ENCODE assay signal across 2 cellular contexts in the genomic region with DNA sequence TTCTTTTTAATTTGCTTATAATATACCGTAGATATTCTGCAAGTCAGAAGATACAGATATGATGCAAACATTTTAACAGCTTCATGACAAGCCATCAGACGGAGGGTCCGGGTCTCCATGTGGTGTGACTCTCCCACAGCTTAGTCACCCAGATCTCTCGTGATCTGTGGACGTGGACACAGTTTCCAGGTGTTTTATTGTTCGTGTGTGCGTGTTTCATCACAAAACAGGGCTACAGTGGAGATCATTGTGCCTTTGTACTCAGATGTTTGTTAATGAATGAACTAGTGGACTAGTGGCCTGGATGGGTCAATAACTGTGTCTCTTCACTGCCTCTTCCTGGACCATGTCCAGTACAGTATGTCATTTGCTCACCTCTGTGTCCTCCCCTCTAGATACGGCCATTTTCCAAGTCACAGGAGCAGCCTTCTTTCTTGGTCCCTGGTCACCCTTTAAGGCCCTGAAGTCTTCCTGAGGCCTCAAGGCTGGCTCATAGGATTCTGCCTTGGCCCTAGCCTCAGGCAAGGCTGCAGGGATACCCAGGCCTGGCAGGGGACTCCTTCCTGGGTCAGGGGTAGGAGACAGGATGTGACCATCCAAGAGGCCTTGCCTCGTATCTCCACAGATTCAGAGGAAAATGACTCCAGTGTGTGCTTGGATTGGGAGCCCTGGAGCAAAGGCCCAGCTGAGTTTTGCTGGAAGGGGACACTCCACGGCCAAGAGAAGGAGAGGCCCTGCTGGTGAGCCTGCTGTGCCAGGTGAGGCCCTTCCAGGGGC.
TF ChIP-seq lines count a peak whose summit lies in the region.

No MANE protein-coding gene starts in this region.

TF ChIP-seq in K562, 482 proteins besides CTCF, POLR2A, EP300 and RAD21:
- no peak for TF ChIP-seq EZH2 (IDR thresholded peaks at IDR 0.05; ENCODE audit: borderline replicate concordance, low read depth, low read length)
- TF ChIP-seq ZSCAN32 (CRISPR knock-in tag; IDR thresholded peaks at IDR 0.05), result no peak
- no peak for TF ChIP-seq RBM25 (IDR thresholded peaks at IDR 0.05; ENCODE audit: low read depth, low read length, severe bottlenecking)
- no peak for TF ChIP-seq ADNP (tag; IDR thresholded peaks at IDR 0.05)
- TF ChIP-seq, protein P1, sequence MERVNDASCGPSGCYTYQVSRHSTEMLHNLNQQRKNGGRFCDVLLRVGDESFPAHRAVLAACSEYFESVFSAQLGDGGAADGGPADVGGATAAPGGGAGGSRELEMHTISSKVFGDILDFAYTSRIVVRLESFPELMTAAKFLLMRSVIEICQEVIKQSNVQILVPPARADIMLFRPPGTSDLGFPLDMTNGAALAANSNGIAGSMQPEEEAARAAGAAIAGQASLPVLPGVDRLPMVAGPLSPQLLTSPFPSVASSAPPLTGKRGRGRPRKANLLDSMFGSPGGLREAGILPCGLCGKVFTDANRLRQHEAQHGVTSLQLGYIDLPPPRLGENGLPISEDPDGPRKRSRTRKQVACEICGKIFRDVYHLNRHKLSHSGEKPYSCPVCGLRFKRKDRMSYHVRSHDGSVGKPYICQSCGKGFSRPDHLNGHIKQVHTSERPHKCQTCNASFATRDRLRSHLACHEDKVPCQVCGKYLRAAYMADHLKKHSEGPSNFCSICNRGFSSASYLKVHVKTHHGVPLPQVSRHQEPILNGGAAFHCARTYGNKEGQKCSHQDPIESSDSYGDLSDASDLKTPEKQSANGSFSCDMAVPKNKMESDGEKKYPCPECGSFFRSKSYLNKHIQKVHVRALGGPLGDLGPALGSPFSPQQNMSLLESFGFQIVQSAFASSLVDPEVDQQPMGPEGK (CRISPR knock-in tag; IDR thresholded peaks at IDR 0.05; ENCODE audit: borderline replicate concordance), result no peak
- no peak for TF ChIP-seq SMARCE1 (IDR thresholded peaks at IDR 0.05)
- TF ChIP-seq RBM15 (IDR thresholded peaks at IDR 0.05; ENCODE audit: insufficient read depth, low read length), result no peak
- no peak for TF ChIP-seq DPF2 (IDR thresholded peaks at IDR 0.05)
- TF ChIP-seq SAFB (IDR thresholded peaks at IDR 0.05; ENCODE audit: borderline replicate concordance, low read depth, low read length), result no peak
- TF ChIP-seq NR2C1 (IDR thresholded peaks at IDR 0.05), result no peak
- TF ChIP-seq NR2C1 (tag; IDR thresholded peaks at IDR 0.05), result no peak
- no peak for TF ChIP-seq NBN (IDR thresholded peaks at IDR 0.05; ENCODE audit: low read depth)
- TF ChIP-seq BRD9 (IDR thresholded peaks at IDR 0.05; ENCODE audit: low read depth, partially characterized antibody), result no peak
- TF ChIP-seq ESRRA (IDR thresholded peaks at IDR 0.05; ENCODE audit: borderline replicate concordance, low read depth), result no peak
- no peak for TF ChIP-seq SMAD4 (CRISPR knock-in tag; conservative IDR thresholded peaks at IDR 0.05)
- TF ChIP-seq ILF3 (IDR thresholded peaks at IDR 0.05; ENCODE audit: borderline replicate concordance), result no peak

TF ChIP-seq in SK-N-SH, 30 proteins besides CTCF, POLR2A, EP300 and RAD21:
- no peak for TF ChIP-seq MXI1 (IDR thresholded peaks at IDR 0.05; ENCODE audit: low read depth, low read length)
- TF ChIP-seq TEAD4 (IDR thresholded peaks at IDR 0.05; ENCODE audit: borderline replicate concordance, insufficient read depth), result no peak
- no peak for TF ChIP-seq EZH2phosphoT487 (IDR thresholded peaks at IDR 0.05; ENCODE audit: borderline replicate concordance, low read depth)
- no peak for TF ChIP-seq FOXM1 (IDR thresholded peaks at IDR 0.05; ENCODE audit: low read depth)
- no peak for TF ChIP-seq GABPA (IDR thresholded peaks at IDR 0.05; ENCODE audit: low read depth)
- TF ChIP-seq RFX5 (IDR thresholded peaks at IDR 0.05; ENCODE audit: low read length), result no peak
- TF ChIP-seq RXRA (IDR thresholded peaks at IDR 0.05; ENCODE audit: borderline replicate concordance, low read depth), result no peak
- TF ChIP-seq NFIC (IDR thresholded peaks at IDR 0.05; ENCODE audit: borderline replicate concordance), result no peak
- no peak for TF ChIP-seq JUND (IDR thresholded peaks at IDR 0.05)
- TF ChIP-seq MEF2A (IDR thresholded peaks at IDR 0.05; ENCODE audit: borderline replicate concordance, low read depth), result no peak
- TF ChIP-seq NRF1 (IDR thresholded peaks at IDR 0.05; ENCODE audit: low read depth, low read length), result no peak
- no peak for TF ChIP-seq TCF12 (IDR thresholded peaks at IDR 0.05)
- no peak for TF ChIP-seq CHD2 (IDR thresholded peaks at IDR 0.05; ENCODE audit: low read length, partially characterized antibody)
- TF ChIP-seq SIN3A (IDR thresholded peaks at IDR 0.05; ENCODE audit: borderline replicate concordance, low read depth, low read length), result no peak
- TF ChIP-seq, protein P2, sequence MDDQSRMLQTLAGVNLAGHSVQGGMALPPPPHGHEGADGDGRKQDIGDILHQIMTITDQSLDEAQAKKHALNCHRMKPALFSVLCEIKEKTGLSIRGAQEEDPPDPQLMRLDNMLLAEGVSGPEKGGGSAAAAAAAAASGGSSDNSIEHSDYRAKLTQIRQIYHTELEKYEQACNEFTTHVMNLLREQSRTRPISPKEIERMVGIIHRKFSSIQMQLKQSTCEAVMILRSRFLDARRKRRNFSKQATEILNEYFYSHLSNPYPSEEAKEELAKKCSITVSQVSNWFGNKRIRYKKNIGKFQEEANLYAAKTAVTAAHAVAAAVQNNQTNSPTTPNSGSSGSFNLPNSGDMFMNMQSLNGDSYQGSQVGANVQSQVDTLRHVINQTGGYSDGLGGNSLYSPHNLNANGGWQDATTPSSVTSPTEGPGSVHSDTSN (IDR thresholded peaks at IDR 0.05), result no peak
- no peak for TF ChIP-seq FOSL2 (IDR thresholded peaks at IDR 0.05; ENCODE audit: borderline replicate concordance, low read depth)
- TF ChIP-seq, protein P3, sequence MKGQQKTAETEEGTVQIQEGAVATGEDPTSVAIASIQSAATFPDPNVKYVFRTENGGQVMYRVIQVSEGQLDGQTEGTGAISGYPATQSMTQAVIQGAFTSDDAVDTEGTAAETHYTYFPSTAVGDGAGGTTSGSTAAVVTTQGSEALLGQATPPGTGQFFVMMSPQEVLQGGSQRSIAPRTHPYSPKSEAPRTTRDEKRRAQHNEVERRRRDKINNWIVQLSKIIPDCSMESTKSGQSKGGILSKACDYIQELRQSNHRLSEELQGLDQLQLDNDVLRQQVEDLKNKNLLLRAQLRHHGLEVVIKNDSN (IDR thresholded peaks at IDR 0.05; ENCODE audit: borderline replicate concordance, low read depth), result no peak
- no peak for TF ChIP-seq POLR2AphosphoS5 (IDR thresholded peaks at IDR 0.05; ENCODE audit: low read depth, low read length)
- no peak for TF ChIP-seq ELF1 (IDR thresholded peaks at IDR 0.05)
